In the genomic region with DNA sequence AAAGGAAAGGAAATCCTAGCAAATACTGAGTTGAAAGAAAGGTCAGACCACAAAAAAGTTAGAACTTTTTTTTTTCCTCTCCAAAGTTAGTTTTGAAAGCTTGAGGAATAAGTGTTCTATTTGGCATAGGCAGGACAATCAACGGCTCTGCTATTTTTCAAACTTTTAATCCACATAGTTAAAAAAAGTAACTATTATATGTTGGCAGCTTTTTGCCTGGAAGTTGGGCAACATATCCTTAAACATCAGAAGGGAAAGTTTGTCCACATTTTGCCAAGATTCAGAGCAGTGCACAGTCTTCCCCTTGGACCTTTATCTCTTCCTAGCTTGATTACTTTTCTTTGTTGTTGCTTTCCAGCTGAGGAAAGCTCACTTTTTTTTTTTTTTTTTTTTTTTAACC, we compare ENCODE assay signal across 19 cellular contexts.
"Had no signal": no experiment of that assay in that cellular context is flagged by ENCODE, and none has a peak within 500 bp of the region (broad histone marks: within the 10 kb centered on the region; RNA-seq: fewer than 3 reads in every experiment).

No MANE protein-coding gene starts in this region.

- ATAC-seq: esophagus mucosa; natural killer cell; stimulated activated naive CD8-positive, alpha-beta T cell treated with anti-CD3 and anti-CD28 coated beads, Interleukin-15, Interleukin-2, amounts not matched to agents 100 U/mL and 50 U/mL, for 24 hours had no signal

- H3K27me3 ChIP-seq: SJCRH30 had no signal

- H3K4me1 Mint-ChIP-seq: natural killer cell had no signal

- H3K4me3 ChIP-seq: SJCRH30, skin epidermis had no signal

- H3K27ac Mint-ChIP-seq: natural killer cell; T-helper 1 cell treated with Interleukin-12 subunit alpha and Interleukin-12 subunit beta and Interleukin-4 antibody, amounts not matched to agents 30 μg/mL and 1 μg/mL, for 36 hours had no signal

- DNase-seq: activated CD4-positive, CD25-positive, alpha-beta regulatory T cell treated with anti-CD3 and anti-CD28 coated beads, Interleukin-2, amount 50 U/mL, for 72 hours; activated CD8-positive, alpha-beta memory T cell treated with anti-CD3 and anti-CD28 coated beads for 24 hours; activated CD8-positive, alpha-beta memory T cell treated with anti-CD3 and anti-CD28 coated beads, Interleukin-2, amount 50 U/mL, for 48 hours; activated effector memory CD4-positive, alpha-beta T cell treated with Interleukin-2 at 50 U/mL for 16 hours; activated naive CD4-positive, alpha-beta T cell treated with anti-CD3 and anti-CD28 coated beads, Interleukin-2, amount 50 U/mL, for 16 hours; activated T-cell treated with anti-CD3 and anti-CD28 coated beads, Interleukin-2, amount 50 U/mL, for 48 hours; effector CD4-positive, alpha-beta T cell; hypothalamus; islet precursor cell; mesenchymal stem cell; natural killer cell; posterior cingulate gyrus; retina; stimulated activated naive CD8-positive, alpha-beta T cell treated with anti-CD3 and anti-CD28 coated beads, Interleukin-15, Interleukin-2, amounts not matched to agents 100 U/mL and 50 U/mL, for 24 hours; trophoblast cell had no signal

- H3K4me1 ChIP-seq: SJCRH30 had no signal

- H3K4me3 Mint-ChIP-seq: natural killer cell; T-helper 1 cell treated with Interleukin-12 subunit alpha and Interleukin-12 subunit beta and Interleukin-4 antibody, amounts not matched to agents 30 μg/mL and 1 μg/mL, for 36 hours had no signal

- H3K36me3 ChIP-seq: SJCRH30 had no signal

- H3K27ac ChIP-seq: SJCRH30, skin epidermis had no signal

- H3K36me3 Mint-ChIP-seq: natural killer cell had no signal
